Comparison of ENCODE assay signal across 28 cellular contexts in the genomic region with DNA sequence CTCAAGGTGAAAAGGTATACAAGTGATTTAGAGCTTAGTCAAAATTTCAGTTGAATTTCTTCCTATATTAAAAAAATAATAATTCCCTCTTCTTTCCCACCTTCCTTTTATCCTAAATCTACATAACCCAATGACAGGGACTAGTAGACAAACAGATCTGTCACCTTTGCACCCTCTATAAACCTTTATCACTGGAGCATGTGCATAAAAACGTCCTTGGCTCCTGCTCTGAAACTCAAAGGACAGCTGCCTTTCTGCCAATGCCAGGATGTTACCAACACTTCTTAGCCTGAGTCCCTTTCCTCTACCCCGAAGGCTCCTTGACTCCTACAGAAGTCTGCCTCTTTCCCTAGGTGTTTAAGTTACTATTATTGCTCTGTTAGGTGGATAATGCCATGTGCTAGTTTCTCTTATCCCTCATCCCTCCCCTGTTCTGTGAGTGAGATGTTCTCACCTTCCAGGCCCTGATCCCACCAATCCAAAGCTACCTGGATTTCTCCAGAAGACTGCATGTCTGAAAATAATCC. TPM values are rescaled to one million over a fixed set of nuclear protein-coding genes. Genes with fewer than 3 reads are reported as not detected.
"Had no signal": no experiment of that assay in that cellular context is flagged by ENCODE, and none has a peak within 500 bp of the region (broad histone marks: within the 10 kb centered on the region; RNA-seq: fewer than 3 reads in every experiment).

No MANE protein-coding gene starts in this region.

- DNase-seq: activated B cell treated with CpG ODN at 0.5 μM for 24 hours; activated CD4-positive, alpha-beta T cell treated with anti-CD3 and anti-CD28 coated beads for 1 hour; activated CD4-positive, alpha-beta T cell treated with anti-CD3 and anti-CD28 coated beads, Interleukin-2, amount 10 ng/mL, durations not matched to agents 24 days and 14 days; activated CD4-positive, alpha-beta T cell treated with anti-CD3 and anti-CD28 coated beads, Interleukin-2, amount 50 U/mL, for 48 hours; activated CD8-positive, alpha-beta memory T cell treated with anti-CD3 and anti-CD28 coated beads, Interleukin-2, amount 10 ng/mL, durations not matched to agents 7 days and 5 days; activated effector memory CD4-positive, alpha-beta T cell treated with anti-CD3 and anti-CD28 coated beads, Interleukin-2, amount 50 U/mL, for 16 hours; activated naive CD4-positive, alpha-beta T cell treated with Interleukin-2 at 50 U/mL for 16 hours; activated naive CD8-positive, alpha-beta T cell treated with anti-CD3 and anti-CD28 coated beads, Interleukin-2, amount 50 U/mL, for 24 hours; activated T-cell treated with anti-CD3 and anti-CD28 coated beads, Interleukin-2, amount 50 U/mL, for 4 hours; amniotic stem cell; body of pancreas; MG63; MV-4-11; NCI-H1092 treated with DMSO at 0.1 percent for 48 hours; NCI-H1417 treated with DMSO at 0.1 percent for 48 hours; NCI-H187; NCI-H2081; NCI-H2227 treated with DMSO at 0.1 percent for 48 hours; NCI-H446 treated with DMSO at 0.1 percent for 48 hours; NCI-H524 treated with DMSO at 0.1 percent for 48 hours; SIG-M5; T-helper 17 cell; T1000 had no signal

- H3K36me3 ChIP-seq: ascending aorta, MG63 had no signal

- H3K4me3 ChIP-seq: ascending aorta, body of pancreas, MG63 had no signal

- H3K27ac ChIP-seq: ascending aorta, body of pancreas had no signal

- H3K27me3 ChIP-seq: ascending aorta, body of pancreas had no signal

- FAIRE-seq: TTC549 had no signal

- H3K9me3 ChIP-seq: ascending aorta, body of pancreas, MG63 had no signal

- ATAC-seq: activated CD8-positive, alpha-beta memory T cell treated with anti-CD3 and anti-CD28 coated beads, Interleukin-2, amount 10 ng/mL, durations not matched to agents 7 days and 5 days; activated naive CD4-positive, alpha-beta T cell treated with anti-CD3 and anti-CD28 coated beads, Interleukin-2, amount 50 U/mL, for 72 hours; activated naive CD8-positive, alpha-beta T cell treated with anti-CD3 and anti-CD28 coated beads, Interleukin-2, amount 50 U/mL, for 24 hours; activated T-cell treated with anti-CD3 and anti-CD28 coated beads, Interleukin-2, amount 50 U/mL, for 4 hours; body of pancreas; T-helper 17 cell had no signal

RNA-seq across cellular contexts. Expression of gene CLVS2, which starts 4.3 kb away (rescaled TPM):
- total RNA-seq: activated B cell treated with CpG ODN at 0.5 μM for 24 hours; activated CD4-positive, alpha-beta T cell treated with anti-CD3 and anti-CD28 coated beads, Interleukin-2, amount 10 ng/mL, durations not matched to agents 24 days and 14 days; activated CD8-positive, alpha-beta memory T cell treated with anti-CD3 and anti-CD28 coated beads, Interleukin-2, amount 10 ng/mL, durations not matched to agents 7 days and 5 days; activated naive CD4-positive, alpha-beta T cell treated with anti-CD3 and anti-CD28 coated beads, Interleukin-2, amount 50 U/mL, for 72 hours; activated T-cell treated with anti-CD3 and anti-CD28 coated beads, Interleukin-2, amount 50 U/mL, for 4 hours; ascending aorta; OCI-LY7; RPMI7951; T-helper 17 cell had no signal
